8 cellular contexts compared by ENCODE assay signal in the genomic region with DNA sequence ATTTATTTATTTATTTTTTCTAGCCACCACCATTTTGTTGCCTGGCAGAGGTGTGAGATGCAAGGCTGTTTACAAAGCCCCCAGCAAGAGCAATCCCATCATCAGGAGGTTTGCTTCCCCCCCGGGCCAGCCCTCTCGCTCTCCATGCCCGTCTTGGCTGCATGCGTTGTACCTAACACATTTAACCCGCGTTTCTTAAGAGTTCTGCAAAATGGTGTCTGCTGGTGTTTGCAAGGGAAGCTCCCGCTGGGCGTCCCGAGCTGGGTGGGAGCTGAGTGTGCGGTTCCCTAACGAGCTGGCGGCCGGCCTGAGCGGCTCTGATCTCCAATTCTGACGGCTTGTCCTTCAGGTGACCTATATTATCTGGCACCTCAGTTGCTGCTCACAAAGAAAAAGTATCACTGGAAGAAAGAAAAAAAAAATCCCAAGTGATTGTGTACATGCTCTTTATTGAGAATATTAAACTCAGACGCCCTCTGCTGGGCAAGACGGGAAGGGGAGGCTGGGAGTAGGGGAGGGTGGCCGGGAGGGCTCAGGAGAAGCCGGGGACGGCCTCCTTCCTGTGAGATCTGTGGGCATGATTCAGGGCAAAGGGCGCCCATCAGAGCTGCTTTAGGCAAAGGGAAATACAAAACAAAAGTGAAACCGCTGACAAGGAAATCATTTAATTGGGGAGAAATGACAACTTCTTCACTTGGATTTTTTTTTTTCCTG.
A peak's percentile ranks its signal among the peaks of the same experiment; 100 is the strongest.
DNase-seq lines count a peak whose midpoint lies in the region; ATAC-seq, FAIRE-seq and TF ChIP-seq lines count a peak whose summit lies in the region.

No MANE protein-coding gene starts in this region.

- intact Hi-C loops in left colon (cut with DNase I, micrococcal nuclease) = loop anchor here in 1 of 2 donors (2.0 kb wide), 1 partner anchor 337 kb away; no protein-coding TSS in a partner anchor

- DNase-seq in NCI-H460 (ENCODE audit: extremely low read depth, low read depth) (peak; percentile 89), choroid plexus epithelial cell (ENCODE audit: low read depth) (peak; percentile 93), left colon (peak; percentile 97 to 99)
- peak; percentile 96 to 97 for DNase-seq in activated CD4-positive, alpha-beta T cell treated with anti-CD3 and anti-CD28 coated beads for 24 hours (ENCODE audit: low read depth in 2 of 2)
- peak; percentile 94 for DNase-seq in stimulated activated CD4-positive, alpha-beta T cell treated with anti-CD3 and anti-CD28 coated beads, Interleukin-1b, Interleukin-23, amount 100 ng/mL, for 24 hours (ENCODE audit: low read depth in 4 of 4, low spot score in 1 of 4)

- TF ChIP-seq CTCF in choroid plexus epithelial cell (conservative IDR thresholded peaks at IDR 0.05; ENCODE audit: low read depth, low read length) = peak; percentile 92

- H3K4me3 ChIP-seq in choroid plexus epithelial cell (ENCODE audit: low read depth, low read length) = peak overlapping the region; percentile 69

- peak; percentile 96 for FAIRE-seq in A204.1 (lab: Jason Lieb, UNC)

- ATAC-seq in GM18511 (IDR thresholded peaks at IDR 0.05; ENCODE audit: unreplicated experiment) (peak; percentile 53), HG03159 (IDR thresholded peaks at IDR 0.05; ENCODE audit: unreplicated experiment) (peak; percentile 54), left colon (peak; percentile 93)

Comparison
In these comparisons a context has a peak if more than half of its experiments do, and no peak if none do; other contexts are left out.
1. Peak in every context shown above with its lines: DNase-seq, ATAC-seq and H3K4me3 ChIP-seq.